In genomic region chr16:17724242-17724898, GRCh38 we compare ENCODE assay signal across 25 cellular contexts.
DNase-seq lines count a peak whose midpoint lies in the region; ATAC-seq and TF ChIP-seq lines count a peak whose summit lies in the region.
"Had no signal": no experiment of that assay in that cellular context is flagged by ENCODE, and none has a peak within 500 bp of the region (broad histone marks: within the 10 kb centered on the region; RNA-seq: fewer than 3 reads in every experiment).

No MANE protein-coding gene starts in this region.

- no peak for TF ChIP-seq EP300 in tibial nerve (IDR thresholded peaks at IDR 0.05)

- no peak overlapping the region for H3K27ac Mint-ChIP-seq in CD14-positive monocyte
- H3K27ac Mint-ChIP-seq: CD8-positive, alpha-beta T cell; nephron progenitor cell; progenitor cell of endocrine pancreas had no signal

- no peak for TF ChIP-seq POLR2A in tibial nerve (IDR thresholded peaks at IDR 0.05)

- no peaks in the 10 kb centered on the region for H3K4me1 Mint-ChIP-seq in CD14-positive monocyte

- peaks cover 0 to 1% (median 0%) of the 10 kb centered on the region in 3 donors for H3K27me3 Mint-ChIP-seq in CD14-positive monocyte (ENCODE audit: low read depth in 3 of 3)
- H3K27me3 Mint-ChIP-seq: progenitor cell of endocrine pancreas had no signal

- H3K4me3 ChIP-seq in tibial nerve (no peak overlapping the region), lower lobe of right lung (no peak overlapping the region)
- H3K4me3 ChIP-seq: ascending aorta, skin epidermis had no signal

- intact Hi-C loops in CD14-positive monocyte (cut with micrococcal nuclease): no loop called here
- intact Hi-C loops in lower lobe of right lung (cut with DNase I): no loop called here

- H3K9me3 ChIP-seq in tibial nerve (no peaks in the 10 kb centered on the region), lower lobe of right lung (no peaks in the 10 kb centered on the region)
- H3K9me3 ChIP-seq: ascending aorta had no signal

- H3K27me3 ChIP-seq in foreskin keratinocyte: no peaks in the 10 kb centered on the region
- no peaks in the 10 kb centered on the region for H3K27me3 ChIP-seq in tibial nerve
- peaks cover 2% of the 10 kb centered on the region for H3K27me3 ChIP-seq in lower lobe of right lung (ENCODE audit: low read depth)
- H3K27me3 ChIP-seq: ascending aorta had no signal

- H3K27ac ChIP-seq in foreskin keratinocyte (no peak overlapping the region), tibial nerve (no peak overlapping the region), lower lobe of right lung (no peak overlapping the region)
- H3K27ac ChIP-seq: ascending aorta, skin epidermis, VCaP had no signal

- ATAC-seq in foreskin keratinocyte (no peak), lower lobe of right lung (no peak)
- ATAC-seq: CD8-positive, alpha-beta T cell; left cardiac atrium; Right ventricle myocardium inferior had no signal

- H3K4me1 ChIP-seq in foreskin keratinocyte (no peaks in the 10 kb centered on the region), tibial nerve (no peaks in the 10 kb centered on the region), lower lobe of right lung (no peaks in the 10 kb centered on the region)
- H3K4me1 ChIP-seq: ascending aorta had no signal

- peaks cover 0 to 3% (median 0%) of the 10 kb centered on the region in 7 donors for H3K9me3 Mint-ChIP-seq in CD14-positive monocyte
- H3K9me3 Mint-ChIP-seq: CD8-positive, alpha-beta T cell; nephron progenitor cell had no signal

- WGBS in tibial nerve, 2 donors: 78 to 83% methylated on average over 10 of the region's 10 CpGs

- no peak for TF ChIP-seq CTCF in AG09319 (IDR thresholded peaks at IDR 0.05; ENCODE audit: low read depth, low read length)
- TF ChIP-seq CTCF in foreskin keratinocyte (conservative IDR thresholded peaks at IDR 0.05): no peak
- no peak for TF ChIP-seq CTCF in CD14-positive monocyte (IDR thresholded peaks at IDR 0.05)
- TF ChIP-seq CTCF in tibial nerve (IDR thresholded peaks at IDR 0.05): no peak
- no peak for TF ChIP-seq CTCF in lower lobe of right lung (IDR thresholded peaks at IDR 0.05)

- H3K36me3 ChIP-seq in tibial nerve (no peaks in the 10 kb centered on the region), lower lobe of right lung (no peaks in the 10 kb centered on the region)
- H3K36me3 ChIP-seq: ascending aorta had no signal

- H3K4me3 Mint-ChIP-seq in CD14-positive monocyte: no peak overlapping the region
- H3K4me3 Mint-ChIP-seq: CD8-positive, alpha-beta T cell; nephron progenitor cell had no signal

- DNase-seq in AG09319 (ENCODE audit: extremely low read depth, low read depth): peak; percentile 23
- DNase-seq in M059J (ENCODE audit: low read depth): peak; percentile 86
- DNase-seq in brain pericyte (ENCODE audit: low read depth, low spot score): peak; percentile 24
- DNase-seq in foreskin keratinocyte: peak; percentile 8 to 29
- no peak for DNase-seq in CD14-positive monocyte (ENCODE audit: low spot score)
- DNase-seq in tibial nerve (ENCODE audit: low spot score in 2 of 2): no peak
- DNase-seq in activated CD4-positive, CD25-positive, alpha-beta regulatory T cell treated with anti-CD3 and anti-CD28 coated beads, Interleukin-2, amount 50 U/mL, for 72 hours: no peak
- DNase-seq in lower lobe of right lung: no peak
- DNase-seq: activated CD4-positive, alpha-beta T cell treated with anti-CD3 and anti-CD28 coated beads, Interleukin-2, amount 50 U/mL, for 4 hours; activated naive CD4-positive, alpha-beta T cell treated with Interleukin-2 at 50 U/mL for 16 hours; CD8-positive, alpha-beta T cell; cortex of kidney; GOT3; left cardiac atrium; midbrain; NCI-H1417 treated with DMSO at 0.1 percent for 48 hours; NCI-H526; nephron progenitor cell; stimulated activated CD4-positive, alpha-beta T cell treated with anti-CD3 and anti-CD28 coated beads, Interleukin-4, amount 100 ng/mL, for 24 hours; T-helper 1 cell had no signal

- H3K36me3 Mint-ChIP-seq in CD14-positive monocyte: no peaks in the 10 kb centered on the region
- H3K36me3 Mint-ChIP-seq: CD8-positive, alpha-beta T cell had no signal

Comparison
In these comparisons a context has a peak if more than half of its experiments do, and no peak if none do; other contexts are left out.
1. DNase-seq: peak in AG09319 (single experiment), M059J (single experiment), brain pericyte (single experiment) and foreskin keratinocyte (2 of 2); none in CD14-positive monocyte (single experiment), tibial nerve (0 of 2), activated CD4-positive, CD25-positive, alpha-beta regulatory T cell treated with anti-CD3 and anti-CD28 coated beads, Interleukin-2, amount 50 U/mL, for 72 hours (single experiment) and lower lobe of right lung (single experiment).